8 cellular contexts compared by ENCODE assay signal in the genomic region with DNA sequence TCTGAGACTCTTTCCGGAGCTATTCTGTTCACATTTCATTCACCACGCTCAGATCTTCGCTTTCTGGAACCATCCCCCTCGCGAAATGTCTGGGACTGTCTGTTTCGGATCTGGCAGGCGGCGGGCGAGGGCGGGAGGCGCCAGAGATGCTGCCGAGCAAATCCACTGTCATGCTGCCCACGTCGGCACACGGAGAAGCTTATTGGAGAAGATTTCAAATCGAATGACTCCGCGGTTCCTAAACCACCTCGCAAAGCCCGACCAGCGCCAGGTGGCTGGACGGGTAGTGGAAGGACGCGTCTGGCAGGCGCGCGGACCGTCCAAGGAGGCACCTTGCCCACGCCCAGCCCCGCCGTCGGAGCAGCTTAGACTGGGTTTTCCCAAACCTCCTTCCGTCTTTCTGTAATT. TPM values are rescaled to one million over a fixed set of nuclear protein-coding genes. Genes with fewer than 3 reads are reported as not detected.
DNase-seq lines count a peak whose midpoint lies in the region; ATAC-seq and TF ChIP-seq lines count a peak whose summit lies in the region.

No MANE protein-coding gene starts in this region.

- H3K27me3 ChIP-seq in esophagus squamous epithelium (no peaks in the 10 kb centered on the region), mucosa of stomach (ENCODE audit: control insufficient read depth, insufficient read depth, low read length) (no peaks in the 10 kb centered on the region)

- H3K36me3 ChIP-seq in esophagus squamous epithelium, result no peaks in the 10 kb centered on the region
- no peaks in the 10 kb centered on the region for H3K36me3 ChIP-seq in mucosa of stomach (ENCODE audit: control insufficient read depth, insufficient read depth, low read length)

- H3K4me1 ChIP-seq in esophagus squamous epithelium, result peaks cover 6 to 46% (median 12%) of the 10 kb centered on the region in 3 donors
- H3K4me1 ChIP-seq in mucosa of stomach (ENCODE audit: control insufficient read depth, insufficient read depth, low read length), result peaks cover 13% of the 10 kb centered on the region

- peak overlapping the region; percentile 67 for H3K9ac ChIP-seq in mucosa of stomach (ENCODE audit: low read length)

- no peak for TF ChIP-seq CTCF in esophagus squamous epithelium (IDR thresholded peaks at IDR 0.05)

- ATAC-seq in HG02678 (IDR thresholded peaks at IDR 0.05; ENCODE audit: unreplicated experiment), result no peak

- 0 to 1% methylated on average over 17 to 30 of the region's 33 CpGs for WGBS in esophagus squamous epithelium, 2 donors

- DNase-seq in NCI-H1417 (lab: John Stamatoyannopoulos, UW) (peak; percentile 35 to 81 (median 67)), NCI-H1417 treated with DMSO at 0.1 percent for 48 hours (lab: John Stamatoyannopoulos, UW) (no peak), NCI-H226 (peak; percentile 92), activated T-cell treated with anti-CD3 and anti-CD28 coated beads for 48 hours (ENCODE audit: low read depth) (peak; percentile 60), esophagus squamous epithelium (lab: John Stamatoyannopoulos, UW) (no peak)
- DNase-seq in stimulated activated naive CD4-positive, alpha-beta T cell treated with Interleukin-2 at 50 U/mL for 16 hours (lab: John Stamatoyannopoulos, UW), result peak; percentile 69

- H3K27ac ChIP-seq in esophagus squamous epithelium, result peak overlapping the region; percentile 92 to 93 (median 92)

- peak overlapping the region; percentile 73 to 86 (median 84) for H3K4me3 ChIP-seq in esophagus squamous epithelium
- peak overlapping the region; percentile 75 for H3K4me3 ChIP-seq in mucosa of stomach (ENCODE audit: low read length)

- TF ChIP-seq POLR2A in esophagus squamous epithelium (IDR thresholded peaks at IDR 0.05), result no peak

- intact Hi-C loops in esophagus squamous epithelium (cut with DNase I), result no loop called here

- no peaks in the 10 kb centered on the region for H3K9me3 ChIP-seq in esophagus squamous epithelium
- no peaks in the 10 kb centered on the region for H3K9me3 ChIP-seq in mucosa of stomach (ENCODE audit: control insufficient read depth, low read length)

RNA-seq across cellular contexts. Expression of a gene that starts 1.6 kb away (rescaled TPM):
- 10 to 100 TPM in 3 of 4 donors, 1 to 10 TPM in 1; 8.9 to 22.6 (median 13.7) TPM for total RNA-seq in esophagus squamous epithelium

Comparison
In these comparisons a context has a peak if more than half of its experiments do, and no peak if none do; other contexts are left out.
1. DNase-seq: peak in NCI-H1417 (3 of 3), NCI-H226 (single experiment), activated T-cell treated with anti-CD3 and anti-CD28 coated beads for 48 hours (single experiment) and stimulated activated naive CD4-positive, alpha-beta T cell treated with Interleukin-2 at 50 U/mL for 16 hours (single experiment); none in NCI-H1417 treated with DMSO at 0.1 percent for 48 hours (single experiment) and esophagus squamous epithelium (single experiment).